ENCODE assay signal across 13 cellular contexts in the genomic region with DNA sequence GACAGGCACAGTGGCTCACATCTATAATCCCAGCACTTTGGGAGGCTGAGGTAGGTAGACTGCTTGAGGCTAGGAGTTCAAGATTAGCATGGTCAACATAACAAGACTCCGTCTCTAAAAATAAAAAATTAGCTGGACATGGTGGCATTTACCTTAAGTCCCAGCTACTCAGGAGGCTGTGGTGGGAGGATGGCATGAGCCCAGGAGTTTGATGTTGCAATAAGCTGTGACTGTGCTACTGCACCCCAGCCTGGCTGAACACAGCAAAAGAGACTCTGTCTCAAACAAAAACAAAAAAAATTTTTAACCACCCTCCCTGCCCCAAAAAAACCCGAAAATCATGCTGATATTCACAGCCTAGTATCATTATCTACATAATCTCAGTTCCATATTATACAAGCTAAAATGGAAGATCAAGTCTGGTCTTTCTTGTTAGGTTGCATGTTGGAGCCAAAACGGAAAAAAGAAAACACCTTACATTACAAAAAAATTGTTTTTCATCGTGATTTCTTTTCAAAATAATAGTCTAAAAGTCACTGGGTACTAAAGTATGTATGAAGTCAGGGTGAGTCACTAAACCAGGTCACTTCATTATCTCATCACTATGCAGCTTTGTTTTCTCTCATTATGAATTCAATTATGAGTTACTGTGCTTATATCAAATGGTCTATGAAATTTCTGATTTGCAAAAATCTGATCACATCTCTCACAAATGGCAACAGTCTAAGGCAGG. TPM values are rescaled to one million over a fixed set of nuclear protein-coding genes. Genes with fewer than 3 reads are reported as not detected.
DNase-seq lines count a peak whose midpoint lies in the region; ATAC-seq, FAIRE-seq and TF ChIP-seq lines count a peak whose summit lies in the region.
"Had no signal": no experiment of that assay in that cellular context is flagged by ENCODE, and none has a peak within 500 bp of the region (broad histone marks: within the 10 kb centered on the region; RNA-seq: fewer than 3 reads in every experiment).

No MANE protein-coding gene starts in this region.

- H3K27me3 ChIP-seq in bronchial epithelial cell (ENCODE audit: control insufficient read depth, insufficient read depth, low read length) (no peaks in the 10 kb centered on the region), lung (ENCODE audit: control insufficient read depth, insufficient read depth) (no peaks in the 10 kb centered on the region), sigmoid colon (no peaks in the 10 kb centered on the region)

- H3K4me3 ChIP-seq in LNCaP clone FGC (ENCODE audit: low read depth, low read length) (peak overlapping the region; percentile 38), bronchial epithelial cell (ENCODE audit: low read depth, low read length) (no peak overlapping the region), lung (no peak overlapping the region), sigmoid colon (no peak overlapping the region)

- ATAC-seq in lung (ENCODE audit: insufficient read depth, low FRiP score) (peak; percentile 35), HG02981 (IDR thresholded peaks at IDR 0.05; ENCODE audit: unreplicated experiment) (no peak)
- ATAC-seq: CD8-positive, alpha-beta T cell; stimulated activated naive B cell treated with anti-CD40 and anti-IgM and Interleukin-4, amounts not matched to agents 10 μg/mL and 1 μg/mL and 100 μg/mL, for 72 hours had no signal

- H3K27ac Mint-ChIP-seq in progenitor cell of endocrine pancreas: no peak overlapping the region
- H3K27ac Mint-ChIP-seq: CD8-positive, alpha-beta T cell; stimulated activated naive B cell treated with anti-CD40 and anti-IgM and Interleukin-4, amounts not matched to agents 10 μg/mL and 1 μg/mL and 100 μg/mL, for 72 hours had no signal

- DNase-seq in AG08395 (ENCODE audit: low spot score) (peak; percentile 47), LNCaP clone FGC (ENCODE audit: low read depth) (no peak), bronchial epithelial cell (ENCODE audit: low read depth) (peak; percentile 74), lung (ENCODE audit: low spot score) (peak; percentile 36), progenitor cell of endocrine pancreas (ENCODE audit: low spot score, unreplicated experiment) (no peak), sigmoid colon (no peak), NCI-H146 treated with DMSO at 0.1 percent for 48 hours (lab: John Stamatoyannopoulos, UW; ENCODE audit: unreplicated experiment) (no peak)
- DNase-seq: CD8-positive, alpha-beta T cell; NCI-H526; stimulated activated naive B cell treated with anti-CD40 and anti-IgM and Interleukin-4, amounts not matched to agents 10 μg/mL and 1 μg/mL and 100 μg/mL, for 72 hours had no signal

- no peak for TF ChIP-seq POLR2A in sigmoid colon (IDR thresholded peaks at IDR 0.05)

- no peaks in the 10 kb centered on the region for H3K27me3 Mint-ChIP-seq in progenitor cell of endocrine pancreas
- H3K27me3 Mint-ChIP-seq: stimulated activated naive B cell treated with anti-CD40 and anti-IgM and Interleukin-4, amounts not matched to agents 10 μg/mL and 1 μg/mL and 100 μg/mL, for 72 hours had no signal

- no peak for FAIRE-seq in bronchial epithelial cell (lab: Jason Lieb, UNC)
- FAIRE-seq: GM18507, H1 had no signal

- TF ChIP-seq EP300 in sigmoid colon (IDR thresholded peaks at IDR 0.05): no peak

- TF ChIP-seq CTCF in LNCaP clone FGC (IDR thresholded peaks at IDR 0.05; ENCODE audit: control insufficient read depth, extremely low read depth, insufficient read depth) (no peak), bronchial epithelial cell (IDR thresholded peaks at IDR 0.05; ENCODE audit: insufficient read depth, low read length, severe bottlenecking) (no peak), lung (IDR thresholded peaks at IDR 0.05; ENCODE audit: control extremely low read depth, extremely low read depth) (no peak), progenitor cell of endocrine pancreas (IDR thresholded peaks at IDR 0.05; ENCODE audit: unreplicated experiment) (no peak), sigmoid colon (IDR thresholded peaks at IDR 0.05) (no peak)

- no peaks in the 10 kb centered on the region for H3K9me3 ChIP-seq in lung (ENCODE audit: control insufficient read depth in 2 of 2, insufficient read depth in 1 of 2, low read length in 1 of 2)
- H3K9me3 ChIP-seq in sigmoid colon: no peaks in the 10 kb centered on the region

- H3K4me3 Mint-ChIP-seq in progenitor cell of endocrine pancreas (ENCODE audit: low read depth): no peak overlapping the region
- H3K4me3 Mint-ChIP-seq: CD8-positive, alpha-beta T cell; stimulated activated naive B cell treated with anti-CD40 and anti-IgM and Interleukin-4, amounts not matched to agents 10 μg/mL and 1 μg/mL and 100 μg/mL, for 72 hours had no signal

- H3K36me3 ChIP-seq in bronchial epithelial cell (ENCODE audit: control insufficient read depth, insufficient read depth, low read length) (no peaks in the 10 kb centered on the region), lung (ENCODE audit: control insufficient read depth in 2 of 2, insufficient read depth in 2 of 2, low read length in 2 of 2) (no peaks in the 10 kb centered on the region), sigmoid colon (no peaks in the 10 kb centered on the region)

- no peak overlapping the region for H3K27ac ChIP-seq in lung (ENCODE audit: low read depth in 1 of 2, low read length in 1 of 2)
- H3K27ac ChIP-seq in sigmoid colon: no peak overlapping the region

- peaks cover 12% of the 10 kb centered on the region for H3K4me1 Mint-ChIP-seq in progenitor cell of endocrine pancreas (ENCODE audit: low read depth)

- peaks cover 2% of the 10 kb centered on the region for H3K36me3 Mint-ChIP-seq in progenitor cell of endocrine pancreas (ENCODE audit: insufficient read depth)

- H3K4me1 ChIP-seq in lung (ENCODE audit: control insufficient read depth in 2 of 2, insufficient read depth in 2 of 2, low read length in 2 of 2) (peaks cover 0 to 2% of the 10 kb centered on the region in 2 donors), sigmoid colon (peaks cover 0 to 13% (median 3%) of the 10 kb centered on the region in 4 donors)

- H3K9me3 Mint-ChIP-seq in progenitor cell of endocrine pancreas (ENCODE audit: low read depth): no peaks in the 10 kb centered on the region
- H3K9me3 Mint-ChIP-seq: CD8-positive, alpha-beta T cell; stimulated activated naive B cell treated with anti-CD40 and anti-IgM and Interleukin-4, amounts not matched to agents 10 μg/mL and 1 μg/mL and 100 μg/mL, for 72 hours had no signal

- 53 to 71% methylated on average over 4 of the region's 4 CpGs for WGBS in lung, 2 donors
- WGBS in sigmoid colon, 2 donors: 70 to 83% methylated on average over 4 of the region's 4 CpGs

- intact Hi-C loops in sigmoid colon (cut with DNase I): no loop called here

RNA-seq across cellular contexts. Expression of a gene that starts 13.8 kb away (rescaled TPM):
- total RNA-seq in bronchial epithelial cell (8.3 and 9.2 TPM in 2 replicates), lung (10 to 100 TPM in 1 of 2 donors, 1 to 10 TPM in 1; 8.9 to 23.2 TPM), progenitor cell of endocrine pancreas (23.5 and 23.8 TPM in 2 replicates), sigmoid colon (10 to 100 TPM in 3 of 4 donors, 1 to 10 TPM in 1; 8.8 to 14.3 (median 11.5) TPM)
- polyA plus RNA-seq in lung (1 to 10 TPM; 2.5 to 4.0 TPM), sigmoid colon (1 to 10 TPM in 2 of 3 donors, under 1 TPM in 1; 0.92 to 2.8 (median 1.2) TPM)

Comparison
In these comparisons a context has a peak if more than half of its experiments do, and no peak if none do; other contexts are left out.
1. DNase-seq: peak in AG08395 (single experiment), bronchial epithelial cell (single experiment) and lung (single experiment); none in LNCaP clone FGC (single experiment), progenitor cell of endocrine pancreas (single experiment), sigmoid colon (single experiment) and NCI-H146 treated with DMSO at 0.1 percent for 48 hours (single experiment).